13 cellular contexts compared by ENCODE assay signal in the genomic region with DNA sequence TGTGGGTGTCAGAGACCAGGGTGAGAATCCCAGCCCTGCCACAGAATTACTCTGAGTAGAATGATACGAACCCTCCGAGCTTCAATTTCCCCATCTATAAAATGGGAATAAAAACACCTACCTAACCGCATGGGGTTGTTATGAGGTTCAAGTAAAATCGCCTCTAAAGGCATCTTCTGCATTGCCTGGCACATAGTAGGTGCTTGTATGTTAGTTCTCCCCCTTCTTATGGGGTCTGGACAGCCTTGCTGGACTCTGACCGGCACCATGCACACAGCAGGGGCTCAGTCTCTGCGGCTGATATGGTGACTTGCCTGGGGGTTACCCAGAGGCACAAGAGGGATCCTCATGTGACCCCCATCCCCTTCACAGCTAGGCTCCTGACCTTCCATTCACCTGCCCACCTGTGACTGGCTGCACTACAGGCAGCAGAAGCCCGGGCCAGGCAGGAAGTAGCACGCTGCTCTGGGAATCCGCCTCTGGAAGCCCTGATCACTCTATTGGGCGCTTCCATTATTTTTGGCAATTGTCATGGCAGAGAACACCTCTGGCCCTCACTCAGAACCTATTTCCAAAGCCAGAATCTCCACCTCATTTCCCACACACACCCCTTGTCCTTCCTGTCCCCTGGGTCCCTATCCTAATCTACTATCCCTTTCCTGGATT. TPM values are rescaled to one million over a fixed set of nuclear protein-coding genes. Genes with fewer than 3 reads are reported as not detected.
A peak's percentile ranks its signal among the peaks of the same experiment; 100 is the strongest.
DNase-seq lines count a peak whose midpoint lies in the region; ATAC-seq, FAIRE-seq and TF ChIP-seq lines count a peak whose summit lies in the region.
"Had no signal": no experiment of that assay in that cellular context is flagged by ENCODE, and none has a peak within 500 bp of the region (broad histone marks: within the 10 kb centered on the region; RNA-seq: fewer than 3 reads in every experiment).

No MANE protein-coding gene starts in this region.

- CTCF ChIA-PET in HepG2 (lab: Yijun Ruan, JAX; ENCODE audit: low intra/inter-chr PET ratio, low total read pairs): no interaction called here

- no peaks in the 10 kb centered on the region; a peak in 1 of 5 replicates for H3K27me3 ChIP-seq in HepG2 (ENCODE audit: control insufficient read depth in 1 of 2, insufficient read depth in 2 of 2, low read length in 2 of 2)

- DNase-seq in Daoy (ENCODE audit: low read depth) (peak; percentile 22), astrocyte of the hippocampus (ENCODE audit: low read depth, low spot score) (peak; percentile 35), HepG2 (ENCODE audit: low spot score) (no peak), DMS79 treated with DMSO at 0.1 percent for 48 hours (lab: John Stamatoyannopoulos, UW) (no peak), NCI-H82 treated with DMSO at 0.1 percent for 48 hours (lab: John Stamatoyannopoulos, UW; ENCODE audit: unreplicated experiment) (no peak)
- DNase-seq: activated naive CD8-positive, alpha-beta T cell treated with anti-CD3 and anti-CD28 coated beads for 36 hours; KG1; NCI-H1930; T-helper 9 cell had no signal

- BruUV-seq in HepG2 (replicated peaks; lab: Mats Ljungman, UMichigan): no TSS peak

- TF ChIP-seq EP300 in HepG2 (IDR thresholded peaks at IDR 0.05; ENCODE audit: low read depth in 2 of 2, low read length in 2 of 2) (no peak), HepG2 (CRISPR knock-in tag; IDR thresholded peaks at IDR 0.05; ENCODE audit: borderline replicate concordance) (no peak)

- no peak for TF ChIP-seq CTCF in HepG2 (CRISPR knock-in tag; IDR thresholded peaks at IDR 0.05)

- in situ Hi-C loops in HepG2 (cut with HindIII; ENCODE audit: extremely low pct_ligation_motif_present, low pct_unique_long_range_greater_than_20kb): no loop called here

- H3K4me1 ChIP-seq in HepG2 (ENCODE audit: insufficient read depth, low read length): peaks cover 88% of the 10 kb centered on the region

- peaks cover 51% of the 10 kb centered on the region for H4K20me1 ChIP-seq in HepG2 (ENCODE audit: insufficient read depth, low read length)

- H3K79me2 ChIP-seq in HepG2 (ENCODE audit: insufficient read depth, low read length): peaks cover 95% of the 10 kb centered on the region

- intact Hi-C loops in HepG2 (cut with micrococcal nuclease; ENCODE audit: unreplicated experiment): no loop called here

- no peaks in the 10 kb centered on the region for H3K9me3 ChIP-seq in HepG2 (ENCODE audit: low read length)

- H2AFZ ChIP-seq in HepG2 (ENCODE audit: low read length): no peak overlapping the region

- ATAC-seq in HepG2 (no peak), HG03521 (IDR thresholded peaks at IDR 0.05; ENCODE audit: unreplicated experiment) (no peak), HG03175 (IDR thresholded peaks at IDR 0.05; ENCODE audit: unreplicated experiment) (no peak)

- POLR2A ChIA-PET in HepG2 (lab: Yijun Ruan, JAX): interaction anchor here (1.1 to 3.3 kb wide), 4 partner anchors 7 to 55 kb away, joined by 3 to 17 read pairs (median 6); no protein-coding TSS in a partner anchor

- H3K4me2 ChIP-seq in HepG2 (ENCODE audit: low read depth, low read length): no peak overlapping the region

- H3K4me3 ChIP-seq in HepG2 (replicated peaks in 1 of 3; ENCODE audit: insufficient read depth in 1 of 3, low read depth in 2 of 3, low read length in 3 of 3): no peak overlapping the region
- H3K4me3 ChIP-seq in skin epidermis: no peak overlapping the region

- no peak overlapping the region for H3K27ac ChIP-seq in HepG2 (ENCODE audit: extremely low read length, insufficient read depth, low read length)
- peak overlapping the region in 15 of 21 experiments; percentile 14 to 82 (median 68) for H3K27ac ChIP-seq in skin epidermis

- FAIRE-seq in HepG2 (lab: Jason Lieb, UNC): no peak
- FAIRE-seq: G401.6 had no signal

- TF ChIP-seq RAD21 in HepG2 (CRISPR knock-in tag; IDR thresholded peaks at IDR 0.05): no peak

- peaks cover 12 to 44% of the 10 kb centered on the region in 2 experiments for H3K36me3 ChIP-seq in HepG2 (replicated peaks in 1 of 2; ENCODE audit: control insufficient read depth in 1 of 2, insufficient read depth in 2 of 2, low read length in 2 of 2)

- 98% methylated on average over 4 of the region's 10 CpGs for WGBS in HepG2 (ENCODE audit: low lambda C conversion rate)

- no peak overlapping the region for H3K9ac ChIP-seq in HepG2 (ENCODE audit: insufficient read depth, low read depth, low read length)

- no peak for TF ChIP-seq POLR2A in HepG2 (IDR thresholded peaks at IDR 0.05; ENCODE audit: insufficient read depth in 1 of 2, low read depth in 2 of 2, low read length in 2 of 2)

TF ChIP-seq in HepG2, 621 proteins besides CTCF, POLR2A, EP300 and RAD21:
- TF ChIP-seq ZKSCAN1 (IDR thresholded peaks at IDR 0.05; ENCODE audit: low read length) (peak; percentile 79), ZBTB1 (CRISPR knock-in tag; IDR thresholded peaks at IDR 0.05; ENCODE audit: borderline replicate concordance) (no peak), MAFF (IDR thresholded peaks at IDR 0.05; ENCODE audit: low read depth, low read length) (no peak)

RNA-seq across cellular contexts. Expression of a gene that starts 6.0 kb away (rescaled TPM):
- total RNA-seq in Daoy (2014; rRNA removed; shearing (Covaris generic)): 3.4 and 4.1 TPM in 2 replicates
- 11.3 and 11.9 TPM in 2 replicates for total RNA-seq in HepG2 (2016; rRNA removed; fragmentation: Illumina TruSeq; extraction: Trizol)
- total RNA-seq in HepG2 (2016; cell fraction: cytosol; rRNA removed; fragmentation: Illumina TruSeq; extraction: Trizol; ENCODE audit: low read depth): 4.0 and 4.5 TPM in 2 replicates
- 9.8 and 11.8 TPM in 2 replicates for total RNA-seq in HepG2 (2016; cell fraction: insoluble cytoplasmic fraction; rRNA removed; fragmentation: Illumina TruSeq; extraction: Trizol)
- 5.9 and 6.1 TPM in 2 replicates for total RNA-seq in HepG2 (2016; cell fraction: membrane; rRNA removed; fragmentation: Illumina TruSeq; extraction: Trizol)
- total RNA-seq in HepG2 (2016; cell fraction: nucleus; rRNA removed; fragmentation: Illumina TruSeq; extraction: Trizol): 16.3 and 19.2 TPM in 2 replicates
- 11.1 and 12.3 TPM in 2 replicates for polyA plus RNA-seq in HepG2 (2011; rRNA removed)
- 6.6 and 7.4 TPM in 2 replicates for polyA plus RNA-seq in HepG2 (2011; cell fraction: cytosol; rRNA removed)
- 57.1 and 64.0 TPM in 2 replicates for polyA plus RNA-seq in HepG2 (2011; cell fraction: nucleus; rRNA removed)
- 17.1 and 19.3 TPM in 2 replicates for polyA plus RNA-seq in HepG2 (2012)
- polyA plus RNA-seq in HepG2 (2016; cell fraction: cytosol; fragmentation: Illumina TruSeq; extraction: Trizol; ENCODE audit: low read depth): 0.71 and 0.86 TPM in 2 replicates
- 12.9 and 16.7 TPM in 2 replicates for polyA plus RNA-seq in HepG2 (2016; cell fraction: insoluble cytoplasmic fraction; fragmentation: Illumina TruSeq; extraction: Trizol; ENCODE audit: low read depth)
- polyA plus RNA-seq in HepG2 (2016; cell fraction: membrane; fragmentation: Illumina TruSeq; extraction: Trizol; ENCODE audit: low read depth): 3.4 and 3.5 TPM in 2 replicates
- 64.6 and 72.1 TPM in 2 replicates for polyA plus RNA-seq in HepG2 (2016; cell fraction: nucleus; fragmentation: Illumina TruSeq; extraction: Trizol; ENCODE audit: insufficient read depth, low read depth)
- 15.4 and 19.2 TPM in 2 replicates for polyA minus RNA-seq in HepG2 (2011; rRNA and poly(A)+ RNA removed; ENCODE audit: low replicate concordance)
- 13.5 and 14.3 TPM in 2 replicates for polyA minus RNA-seq in HepG2 (2011; cell fraction: cytosol; rRNA and poly(A)+ RNA removed)
- polyA minus RNA-seq in HepG2 (2011; cell fraction: nucleus; rRNA and poly(A)+ RNA removed): 19.7 and 22.9 TPM in 2 replicates

Comparison
In these comparisons a context has a peak if more than half of its experiments do, and no peak if none do; other contexts are left out.
1. DNase-seq: peak in Daoy (single experiment) and astrocyte of the hippocampus (single experiment); none in HepG2 (single experiment), DMS79 treated with DMSO at 0.1 percent for 48 hours (single experiment) and NCI-H82 treated with DMSO at 0.1 percent for 48 hours (single experiment).